Comparison of ENCODE assay signal across 8 cellular contexts in the genomic region with DNA sequence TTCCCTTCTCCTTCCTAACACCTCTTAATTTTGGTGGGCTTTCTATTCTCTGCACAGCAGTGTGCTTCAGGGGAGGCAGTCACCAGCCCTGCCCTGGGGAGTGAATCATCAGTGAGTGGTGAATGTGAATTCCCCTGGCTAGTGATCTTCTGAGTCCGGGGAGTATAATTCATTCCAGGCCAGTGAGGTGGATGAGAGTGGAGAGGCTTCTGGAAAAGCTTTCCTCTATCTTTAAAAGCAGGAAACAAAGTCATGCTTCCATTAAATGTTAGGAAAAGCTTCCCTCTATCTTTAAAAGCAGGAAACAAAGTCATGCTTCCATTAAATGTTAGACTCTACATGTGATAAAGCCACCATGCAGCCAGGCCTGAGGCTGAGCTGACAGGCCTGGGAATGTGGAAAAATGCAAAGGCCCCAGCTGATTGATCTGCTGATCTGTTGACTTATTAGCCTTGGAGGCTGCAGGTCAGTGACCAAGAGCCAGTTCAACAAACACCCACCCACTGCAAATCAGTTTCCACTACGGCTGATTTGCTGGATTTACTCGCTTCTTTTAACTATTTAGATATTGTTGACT. TPM values are rescaled to one million over a fixed set of nuclear protein-coding genes. Genes with fewer than 3 reads are reported as not detected.
DNase-seq lines count a peak whose midpoint lies in the region; ATAC-seq, FAIRE-seq and TF ChIP-seq lines count a peak whose summit lies in the region.

No MANE protein-coding gene starts in this region.

- peak; percentile 21 for FAIRE-seq in A204.1 (lab: Jason Lieb, UNC)

- H3K27me3 ChIP-seq in liver (ENCODE audit: control insufficient read depth in 4 of 4, insufficient read depth in 4 of 4, low read length in 3 of 4), result no peaks in the 10 kb centered on the region

- ATAC-seq in HG02981 (IDR thresholded peaks at IDR 0.05; ENCODE audit: unreplicated experiment), result no peak

- CTCF ChIA-PET in HEK293 (lab: Yijun Ruan, JAX), result interaction anchor here (1.0 to 1.3 kb wide), 3 partner anchors 13 to 256 kb away, joined by 4 to 5 read pairs (median 4); no protein-coding TSS in a partner anchor

- H3K27ac ChIP-seq in HEK293 (ENCODE audit: extremely low read depth, low read depth, low read length) (no peak overlapping the region), liver (ENCODE audit: low read depth in 1 of 2, low read length in 2 of 2) (peak overlapping the region; percentile 91 to 96)

- H3K4me1 ChIP-seq in HEK293 (ENCODE audit: control insufficient read depth, insufficient read depth, low read length) (no peaks in the 10 kb centered on the region), liver (ENCODE audit: control insufficient read depth in 4 of 4, insufficient read depth in 4 of 4, low read length in 3 of 4) (peaks cover 12 to 33% (median 20%) of the 10 kb centered on the region in 4 donors)

- no peak for TF ChIP-seq CTCF in HEK293 (tag by site-specific recombination; IDR thresholded peaks at IDR 0.05)
- no peak for TF ChIP-seq CTCF in liver (IDR thresholded peaks at IDR 0.05; ENCODE audit: low read depth, low read length, missing input control)

- POLR2A ChIA-PET in HEK293 (lab: Yijun Ruan, JAX), result no interaction called here

- H3K36me3 ChIP-seq in HEK293 (ENCODE audit: control insufficient read depth in 2 of 2, insufficient read depth in 1 of 2, low read length in 2 of 2), result no peaks in the 10 kb centered on the region
- no peaks in the 10 kb centered on the region for H3K36me3 ChIP-seq in liver (ENCODE audit: control insufficient read depth in 4 of 4, insufficient read depth in 3 of 4, low read depth in 1 of 4, low read length in 3 of 4)

- peak; percentile 9 to 27 for TF ChIP-seq RAD21 in liver (IDR thresholded peaks at IDR 0.05)

- H3K9me3 ChIP-seq in HEK293 (ENCODE audit: control insufficient read depth, insufficient read depth, low read depth, low read length) (no peaks in the 10 kb centered on the region), liver (ENCODE audit: control insufficient read depth in 4 of 4, low read length in 3 of 4) (no peaks in the 10 kb centered on the region)

- no peak overlapping the region for H3K4me3 ChIP-seq in HEK293 (ENCODE audit: low read depth, low read length)
- no peak overlapping the region for H3K4me3 ChIP-seq in liver (ENCODE audit: low read depth in 1 of 3, low read length in 3 of 3)

- H3K9ac ChIP-seq in liver (ENCODE audit: low read depth in 1 of 2, low read length in 2 of 2), result peak overlapping the region in 1 of 2 donors; percentile 14

- peak; percentile 93 for DNase-seq in amniotic epithelial cell (ENCODE audit: low read depth)
- DNase-seq in ecto neural progenitor cell (ENCODE audit: low spot score), result no peak
- no peak for DNase-seq in MV-4-11 (lab: John Stamatoyannopoulos, UW)
- no peak for DNase-seq in NCI-H82 treated with DMSO at 0.1 percent for 48 hours (lab: John Stamatoyannopoulos, UW; ENCODE audit: unreplicated experiment)

- WGBS in liver, result 30% methylated on average over 3 of the region's 3 CpGs

TF ChIP-seq in HEK293, 187 proteins besides CTCF, POLR2A, EP300 and RAD21 (continues in another document):
- TF ChIP-seq, protein P1, sequence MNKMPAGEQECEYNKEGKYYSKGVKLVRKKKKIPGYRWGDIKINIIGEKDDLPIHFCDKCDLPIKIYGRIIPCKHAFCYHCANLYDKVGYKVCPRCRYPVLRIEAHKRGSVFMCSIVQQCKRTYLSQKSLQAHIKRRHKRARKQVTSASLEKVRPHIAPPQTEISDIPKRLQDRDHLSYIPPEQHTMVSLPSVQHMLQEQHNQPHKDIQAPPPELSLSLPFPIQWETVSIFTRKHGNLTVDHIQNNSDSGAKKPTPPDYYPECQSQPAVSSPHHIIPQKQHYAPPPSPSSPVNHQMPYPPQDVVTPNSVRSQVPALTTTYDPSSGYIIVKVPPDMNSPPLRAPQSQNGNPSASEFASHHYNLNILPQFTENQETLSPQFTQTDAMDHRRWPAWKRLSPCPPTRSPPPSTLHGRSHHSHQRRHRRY (tag by site-specific recombination; IDR thresholded peaks at IDR 0.05), result no peak
- TF ChIP-seq HOXD13 (CRISPR knock-in tag; IDR thresholded peaks at IDR 0.05; ENCODE audit: borderline replicate concordance) (no peak), ZNF629 (tag by site-specific recombination; IDR thresholded peaks at IDR 0.05) (no peak), ZNF239 (tag by site-specific recombination; IDR thresholded peaks at IDR 0.05) (no peak), GLIS2 (tag by site-specific recombination; IDR thresholded peaks at IDR 0.05) (0 out of 2 replicates have a peak, but pooled peaks have one; percentile 14)
- TF ChIP-seq, protein P2, sequence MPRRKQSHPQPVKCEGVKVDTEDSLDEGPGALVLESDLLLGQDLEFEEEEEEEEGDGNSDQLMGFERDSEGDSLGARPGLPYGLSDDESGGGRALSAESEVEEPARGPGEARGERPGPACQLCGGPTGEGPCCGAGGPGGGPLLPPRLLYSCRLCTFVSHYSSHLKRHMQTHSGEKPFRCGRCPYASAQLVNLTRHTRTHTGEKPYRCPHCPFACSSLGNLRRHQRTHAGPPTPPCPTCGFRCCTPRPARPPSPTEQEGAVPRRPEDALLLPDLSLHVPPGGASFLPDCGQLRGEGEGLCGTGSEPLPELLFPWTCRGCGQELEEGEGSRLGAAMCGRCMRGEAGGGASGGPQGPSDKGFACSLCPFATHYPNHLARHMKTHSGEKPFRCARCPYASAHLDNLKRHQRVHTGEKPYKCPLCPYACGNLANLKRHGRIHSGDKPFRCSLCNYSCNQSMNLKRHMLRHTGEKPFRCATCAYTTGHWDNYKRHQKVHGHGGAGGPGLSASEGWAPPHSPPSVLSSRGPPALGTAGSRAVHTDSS (tag by site-specific recombination; IDR thresholded peaks at IDR 0.05), result no peak

TF ChIP-seq in liver, 16 proteins besides CTCF, POLR2A, EP300 and RAD21:
- TF ChIP-seq NR2F2 (IDR thresholded peaks at IDR 0.05) (peak; percentile 80), FOXA1 (IDR thresholded peaks at IDR 0.05) (peak; percentile 74), HNF4G (IDR thresholded peaks at IDR 0.05) (no peak), YY1 (IDR thresholded peaks at IDR 0.05) (peak; percentile 80), RXRA (IDR thresholded peaks at IDR 0.05) (peak; percentile 93 to 95), FOXA2 (IDR thresholded peaks at IDR 0.05) (peak; percentile 77), TAF1 (conservative IDR thresholded peaks at IDR 0.05) (peak; percentile 73), GABPA (IDR thresholded peaks at IDR 0.05 in 1 of 2, conservative IDR thresholded peaks at IDR 0.05 in 1 of 2) (peak in 1 of 2 donors; percentile 17), SP1 (IDR thresholded peaks at IDR 0.05) (peak; percentile 95), HNF4A (conservative IDR thresholded peaks at IDR 0.05) (peak; percentile 70 to 78), JUND (IDR thresholded peaks at IDR 0.05) (peak; percentile 47 to 48), EGR1 (IDR thresholded peaks at IDR 0.05; ENCODE audit: low read depth in 2 of 2) (peak; percentile 84 to 91)
- TF ChIP-seq, protein P3, sequence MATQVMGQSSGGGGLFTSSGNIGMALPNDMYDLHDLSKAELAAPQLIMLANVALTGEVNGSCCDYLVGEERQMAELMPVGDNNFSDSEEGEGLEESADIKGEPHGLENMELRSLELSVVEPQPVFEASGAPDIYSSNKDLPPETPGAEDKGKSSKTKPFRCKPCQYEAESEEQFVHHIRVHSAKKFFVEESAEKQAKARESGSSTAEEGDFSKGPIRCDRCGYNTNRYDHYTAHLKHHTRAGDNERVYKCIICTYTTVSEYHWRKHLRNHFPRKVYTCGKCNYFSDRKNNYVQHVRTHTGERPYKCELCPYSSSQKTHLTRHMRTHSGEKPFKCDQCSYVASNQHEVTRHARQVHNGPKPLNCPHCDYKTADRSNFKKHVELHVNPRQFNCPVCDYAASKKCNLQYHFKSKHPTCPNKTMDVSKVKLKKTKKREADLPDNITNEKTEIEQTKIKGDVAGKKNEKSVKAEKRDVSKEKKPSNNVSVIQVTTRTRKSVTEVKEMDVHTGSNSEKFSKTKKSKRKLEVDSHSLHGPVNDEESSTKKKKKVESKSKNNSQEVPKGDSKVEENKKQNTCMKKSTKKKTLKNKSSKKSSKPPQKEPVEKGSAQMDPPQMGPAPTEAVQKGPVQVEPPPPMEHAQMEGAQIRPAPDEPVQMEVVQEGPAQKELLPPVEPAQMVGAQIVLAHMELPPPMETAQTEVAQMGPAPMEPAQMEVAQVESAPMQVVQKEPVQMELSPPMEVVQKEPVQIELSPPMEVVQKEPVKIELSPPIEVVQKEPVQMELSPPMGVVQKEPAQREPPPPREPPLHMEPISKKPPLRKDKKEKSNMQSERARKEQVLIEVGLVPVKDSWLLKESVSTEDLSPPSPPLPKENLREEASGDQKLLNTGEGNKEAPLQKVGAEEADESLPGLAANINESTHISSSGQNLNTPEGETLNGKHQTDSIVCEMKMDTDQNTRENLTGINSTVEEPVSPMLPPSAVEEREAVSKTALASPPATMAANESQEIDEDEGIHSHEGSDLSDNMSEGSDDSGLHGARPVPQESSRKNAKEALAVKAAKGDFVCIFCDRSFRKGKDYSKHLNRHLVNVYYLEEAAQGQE (IDR thresholded peaks at IDR 0.05), result peak; percentile 87
- TF ChIP-seq, protein P4, sequence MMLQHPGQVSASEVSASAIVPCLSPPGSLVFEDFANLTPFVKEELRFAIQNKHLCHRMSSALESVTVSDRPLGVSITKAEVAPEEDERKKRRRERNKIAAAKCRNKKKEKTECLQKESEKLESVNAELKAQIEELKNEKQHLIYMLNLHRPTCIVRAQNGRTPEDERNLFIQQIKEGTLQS (IDR thresholded peaks at IDR 0.05), result peak; percentile 19
- TF ChIP-seq, protein P5, sequence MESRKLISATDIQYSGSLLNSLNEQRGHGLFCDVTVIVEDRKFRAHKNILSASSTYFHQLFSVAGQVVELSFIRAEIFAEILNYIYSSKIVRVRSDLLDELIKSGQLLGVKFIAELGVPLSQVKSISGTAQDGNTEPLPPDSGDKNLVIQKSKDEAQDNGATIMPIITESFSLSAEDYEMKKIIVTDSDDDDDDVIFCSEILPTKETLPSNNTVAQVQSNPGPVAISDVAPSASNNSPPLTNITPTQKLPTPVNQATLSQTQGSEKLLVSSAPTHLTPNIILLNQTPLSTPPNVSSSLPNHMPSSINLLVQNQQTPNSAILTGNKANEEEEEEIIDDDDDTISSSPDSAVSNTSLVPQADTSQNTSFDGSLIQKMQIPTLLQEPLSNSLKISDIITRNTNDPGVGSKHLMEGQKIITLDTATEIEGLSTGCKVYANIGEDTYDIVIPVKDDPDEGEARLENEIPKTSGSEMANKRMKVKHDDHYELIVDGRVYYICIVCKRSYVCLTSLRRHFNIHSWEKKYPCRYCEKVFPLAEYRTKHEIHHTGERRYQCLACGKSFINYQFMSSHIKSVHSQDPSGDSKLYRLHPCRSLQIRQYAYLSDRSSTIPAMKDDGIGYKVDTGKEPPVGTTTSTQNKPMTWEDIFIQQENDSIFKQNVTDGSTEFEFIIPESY (IDR thresholded peaks at IDR 0.05), result peak; percentile 81
- TF ChIP-seq, protein P6, sequence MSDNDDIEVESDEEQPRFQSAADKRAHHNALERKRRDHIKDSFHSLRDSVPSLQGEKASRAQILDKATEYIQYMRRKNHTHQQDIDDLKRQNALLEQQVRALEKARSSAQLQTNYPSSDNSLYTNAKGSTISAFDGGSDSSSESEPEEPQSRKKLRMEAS (IDR thresholded peaks at IDR 0.05), result peak; percentile 68

RNA-seq across cellular contexts. Expression of a gene that starts 25.4 kb away (rescaled TPM):
- total RNA-seq in liver, result 100 to 1,000 TPM; 268 to 308 TPM
- 100 to 1,000 TPM; 109 to 174 TPM for polyA plus RNA-seq in liver
